In genomic region chr19:56808717-56809392, GRCh38 we compare ENCODE assay signal across 9 cellular contexts. TPM values are rescaled to one million over a fixed set of nuclear protein-coding genes. Genes with fewer than 3 reads are reported as not detected.
"Had no signal": no experiment of that assay in that cellular context is flagged by ENCODE, and none has a peak within 500 bp of the region (broad histone marks: within the 10 kb centered on the region; RNA-seq: fewer than 3 reads in every experiment).

No MANE protein-coding gene starts in this region.

- DNase-seq: IMR-90, KBM-7, KG1 had no signal

- H3K4me2 ChIP-seq: KMS-11 had no signal

- FAIRE-seq: HTR-8/SVneo had no signal

- H3K27ac Mint-ChIP-seq: IgD-negative memory B cell had no signal

- H3K36me3 Mint-ChIP-seq: IgD-negative memory B cell had no signal

- H3K9ac ChIP-seq: KMS-11 had no signal

- H3K4me3 Mint-ChIP-seq: IgD-negative memory B cell had no signal

- H3K27me3 Mint-ChIP-seq: IgD-negative memory B cell had no signal

- H3K27ac ChIP-seq: HL-60, KMS-11 had no signal

- H3K4me1 Mint-ChIP-seq: IgD-negative memory B cell had no signal

RNA-seq across cellular contexts. Expression of gene PEG3, which starts 31.7 kb away (rescaled TPM):
- total RNA-seq: HT-29, HT1080, IMR-90 had no signal
- polyA plus RNA-seq: IgD-negative memory B cell, IMR-90 had no signal

RNA-seq across cellular contexts. Expression of gene ZIM2, which starts 31.7 kb away (rescaled TPM):
- total RNA-seq: HT-29, HT1080, IMR-90 had no signal
- polyA plus RNA-seq: IgD-negative memory B cell, IMR-90 had no signal
